1 cellular context compared by ENCODE assay signal in genomic region chr16:15873737-15874136, GRCh38.
A peak's percentile ranks its signal among the peaks of the same experiment; 100 is the strongest.
TF ChIP-seq lines count a peak whose summit lies in the region.

No MANE protein-coding gene starts in this region.

TF ChIP-seq in IMR-90, 13 proteins besides CTCF, POLR2A, EP300 and RAD21:
- TF ChIP-seq MXI1 (IDR thresholded peaks at IDR 0.05; ENCODE audit: borderline replicate concordance, low read depth, low read length) (no peak), CEBPB (IDR thresholded peaks at IDR 0.05; ENCODE audit: low read depth, low read length) (0 out of 2 replicates have a peak, but pooled peaks have one; percentile 15)
